Comparison of ENCODE assay signal across 39 cellular contexts in the genomic region with DNA sequence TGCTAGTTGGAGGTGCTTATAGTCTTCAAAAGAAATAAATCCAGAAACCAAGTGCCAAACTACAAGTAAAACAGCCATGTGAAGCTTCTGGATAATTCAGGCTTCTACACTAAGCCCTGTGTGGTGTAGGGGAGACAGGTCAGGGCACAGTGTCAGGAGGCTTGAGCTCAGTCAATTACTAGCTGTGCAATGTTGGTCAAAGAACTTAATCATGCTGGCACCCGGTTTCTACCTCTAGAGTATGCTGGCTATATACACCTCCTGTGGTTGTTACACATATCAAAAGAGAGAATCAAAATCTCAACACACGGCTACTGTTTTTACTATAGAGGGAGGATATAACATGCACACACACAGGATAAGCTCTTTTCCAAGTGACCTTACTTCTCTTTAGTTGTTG.
"Had no signal": no experiment of that assay in that cellular context is flagged by ENCODE, and none has a peak within 500 bp of the region (broad histone marks: within the 10 kb centered on the region; RNA-seq: fewer than 3 reads in every experiment).

No MANE protein-coding gene starts in this region.

- FAIRE-seq: astrocyte, bronchial epithelial cell had no signal

- H3K36me3 Mint-ChIP-seq: activated naive CD4-positive, alpha-beta T cell treated with anti-CD3 and anti-CD28 coated beads, Interleukin-2, amount 10 ng/mL, durations not matched to agents 7 days and 5 days; activated naive CD4-positive, alpha-beta T cell treated with anti-CD3 and anti-CD28 coated beads, Interleukin-2, amount 50 U/mL, for 24 hours; activated naive CD4-positive, alpha-beta T cell treated with anti-CD3 and anti-CD28 coated beads, Interleukin-2, amount 50 U/mL, for 72 hours; activated naive CD8-positive, alpha-beta T cell; activated naive CD8-positive, alpha-beta T cell treated with anti-CD3 and anti-CD28 coated beads for 36 hours; activated naive CD8-positive, alpha-beta T cell treated with anti-CD3 and anti-CD28 coated beads, Interleukin-2, amount 10 ng/mL, durations not matched to agents 7 days and 5 days; brain had no signal

- H3K27me3 Mint-ChIP-seq: activated naive CD4-positive, alpha-beta T cell treated with anti-CD3 and anti-CD28 coated beads, Interleukin-2, amount 10 ng/mL, durations not matched to agents 7 days and 5 days; activated naive CD4-positive, alpha-beta T cell treated with anti-CD3 and anti-CD28 coated beads, Interleukin-2, amount 50 U/mL, for 24 hours; activated naive CD8-positive, alpha-beta T cell treated with anti-CD3 and anti-CD28 coated beads for 36 hours; activated naive CD8-positive, alpha-beta T cell treated with anti-CD3 and anti-CD28 coated beads, Interleukin-2, amount 10 ng/mL, durations not matched to agents 7 days and 5 days; activated naive CD8-positive, alpha-beta T cell treated with anti-CD3 and anti-CD28 coated beads, Interleukin-2, amount 50 U/mL, for 24 hours; activated T-cell treated with anti-CD3 and anti-CD28 coated beads, Interleukin-2, amount 50 U/mL, for 24 hours; activated T-helper 17 cell treated with anti-CD3 and anti-CD28 coated beads, Interleukin-2, amount 50 U/mL, for 72 hours; brain; central memory CD8-positive, alpha-beta T cell had no signal

- H3K36me3 ChIP-seq: adrenal gland, ascending aorta, brain microvascular endothelial cell, breast epithelium, cardiac muscle cell had no signal

- H3K27ac ChIP-seq: adrenal gland, ascending aorta, body of pancreas, brain microvascular endothelial cell, breast epithelium, cardiac muscle cell had no signal

- H3K4me1 Mint-ChIP-seq: activated naive CD4-positive, alpha-beta T cell treated with anti-CD3 and anti-CD28 coated beads, Interleukin-2, amount 10 ng/mL, durations not matched to agents 7 days and 5 days; activated naive CD4-positive, alpha-beta T cell treated with anti-CD3 and anti-CD28 coated beads, Interleukin-2, amount 50 U/mL, for 24 hours; activated naive CD8-positive, alpha-beta T cell treated with anti-CD3 and anti-CD28 coated beads for 36 hours; activated naive CD8-positive, alpha-beta T cell treated with anti-CD3 and anti-CD28 coated beads, Interleukin-2, amount 10 ng/mL, durations not matched to agents 7 days and 5 days; activated naive CD8-positive, alpha-beta T cell treated with anti-CD3 and anti-CD28 coated beads, Interleukin-2, amount 50 U/mL, for 24 hours; activated T-helper 17 cell treated with anti-CD3 and anti-CD28 coated beads, Interleukin-2, amount 50 U/mL, for 72 hours; brain; central memory CD8-positive, alpha-beta T cell had no signal

- H3K9me3 ChIP-seq: adrenal gland, ascending aorta, body of pancreas, breast epithelium had no signal

- DNase-seq: activated effector memory CD4-positive, alpha-beta T cell treated with anti-CD3 and anti-CD28 coated beads, Interleukin-2, amount 50 U/mL, for 16 hours; activated effector memory CD4-positive, alpha-beta T cell treated with Interleukin-2 at 50 U/mL for 16 hours; activated gamma-delta T cell; activated gamma-delta T cell treated with Interleukin-2 at 50 U/mL for 16 hours; activated naive CD4-positive, alpha-beta T cell; activated naive CD4-positive, alpha-beta T cell treated with anti-CD3 and anti-CD28 coated beads for 36 hours; activated naive CD4-positive, alpha-beta T cell treated with anti-CD3 and anti-CD28 coated beads, Interleukin-2, amount 10 ng/mL, durations not matched to agents 7 days and 5 days; activated naive CD4-positive, alpha-beta T cell treated with anti-CD3 and anti-CD28 coated beads, Interleukin-2, amount 50 U/mL, for 16 hours; activated naive CD4-positive, alpha-beta T cell treated with Interleukin-2 at 50 U/mL for 16 hours; activated naive CD8-positive, alpha-beta T cell treated with anti-CD3 and anti-CD28 coated beads for 36 hours; activated naive CD8-positive, alpha-beta T cell treated with anti-CD3 and anti-CD28 coated beads, Interleukin-2, amount 10 ng/mL, durations not matched to agents 7 days and 5 days; activated naive CD8-positive, alpha-beta T cell treated with anti-CD3 and anti-CD28 coated beads, Interleukin-2, amount 50 U/mL, for 24 hours; activated T-cell treated with anti-CD3 and anti-CD28 coated beads, Interleukin-2, amount 50 U/mL, for 24 hours; activated T-cell treated with anti-CD3 and anti-CD28 coated beads, Interleukin-2, amount 50 U/mL, for 4 hours; activated T-cell treated with anti-CD3 and anti-CD28 coated beads, Interleukin-2, amount 50 U/mL, for 48 hours; activated T-cell treated with anti-CD3 and anti-CD28 coated beads, Interleukin-2, amount 50 U/mL, for 72 hours; adrenal gland; amniotic stem cell; amygdala; anterior cingulate cortex; aorta; body of pancreas; brain microvascular endothelial cell; caudate nucleus; central memory CD4-positive, alpha-beta T cell; cerebellar nuclear complex had no signal

- H3K27me3 ChIP-seq: adrenal gland, ascending aorta, body of pancreas, brain microvascular endothelial cell, breast epithelium, cardiac muscle cell had no signal

- H3K9me3 Mint-ChIP-seq: activated naive CD4-positive, alpha-beta T cell treated with anti-CD3 and anti-CD28 coated beads, Interleukin-2, amount 10 ng/mL, durations not matched to agents 7 days and 5 days; activated naive CD8-positive, alpha-beta T cell treated with anti-CD3 and anti-CD28 coated beads, Interleukin-2, amount 10 ng/mL, durations not matched to agents 7 days and 5 days; activated naive CD8-positive, alpha-beta T cell treated with anti-CD3 and anti-CD28 coated beads, Interleukin-2, amount 50 U/mL, for 24 hours; activated T-helper 1 cell treated with anti-CD3 and anti-CD28 coated beads, Interleukin-12 subunit alpha, Interleukin-12 subunit beta, Interleukin-2, Interleukin-4 antibody, amounts not matched to agents 30 ng/mL and 10 ng/mL and 1 ng/mL, durations not matched to agents 14 hours and 24 hours and 36 hours; activated T-helper 2 cell treated with anti-CD3 and anti-CD28 coated beads, Interferon-gamma antibody, Interleukin-2, Interleukin-4, amounts not matched to agents 10 μg/mL and 5 μg/mL and 100 μg/mL, durations not matched to agents 14 hours and 24 hours and 36 hours; brain had no signal

- H3K4me3 Mint-ChIP-seq: activated naive CD4-positive, alpha-beta T cell treated with anti-CD3 and anti-CD28 coated beads for 36 hours; activated naive CD4-positive, alpha-beta T cell treated with anti-CD3 and anti-CD28 coated beads, Interleukin-2, amount 10 ng/mL, durations not matched to agents 7 days and 5 days; activated naive CD4-positive, alpha-beta T cell treated with anti-CD3 and anti-CD28 coated beads, Interleukin-2, amount 50 U/mL, for 24 hours; activated naive CD8-positive, alpha-beta T cell; activated naive CD8-positive, alpha-beta T cell treated with anti-CD3 and anti-CD28 coated beads for 36 hours; activated naive CD8-positive, alpha-beta T cell treated with anti-CD3 and anti-CD28 coated beads, Interleukin-2, amount 10 ng/mL, durations not matched to agents 7 days and 5 days; activated naive CD8-positive, alpha-beta T cell treated with anti-CD3 and anti-CD28 coated beads, Interleukin-2, amount 50 U/mL, for 24 hours; activated T-cell treated with anti-CD3 and anti-CD28 coated beads, Interleukin-2, amount 50 U/mL, for 24 hours; activated T-cell treated with anti-CD3 and anti-CD28 coated beads, Interleukin-2, amount 50 U/mL, for 4 hours; activated T-cell treated with anti-CD3 and anti-CD28 coated beads, Interleukin-2, amount 50 U/mL, for 72 hours; activated T-helper 1 cell treated with anti-CD3 and anti-CD28 coated beads, Interleukin-12 subunit alpha, Interleukin-12 subunit beta, Interleukin-2, Interleukin-4 antibody, amounts not matched to agents 30 ng/mL and 10 ng/mL and 1 ng/mL, durations not matched to agents 14 hours and 24 hours and 36 hours; activated T-helper 17 cell treated with anti-CD3 and anti-CD28 coated beads, Interleukin-2, amount 50 U/mL, for 72 hours; brain; central memory CD8-positive, alpha-beta T cell had no signal

- H3K4me3 ChIP-seq: adrenal gland, ascending aorta, body of pancreas, breast epithelium, cardiac muscle cell had no signal

- H3K4me1 ChIP-seq: adrenal gland, ascending aorta, body of pancreas, breast epithelium had no signal

- ATAC-seq: activated naive CD4-positive, alpha-beta T cell treated with anti-CD3 and anti-CD28 coated beads, Interleukin-2, amount 50 U/mL, for 72 hours; activated naive CD8-positive, alpha-beta T cell treated with anti-CD3 and anti-CD28 coated beads, Interleukin-2, amount 50 U/mL, for 24 hours; activated T-cell treated with anti-CD3 and anti-CD28 coated beads, Interleukin-2, amount 50 U/mL, for 4 hours; activated T-cell treated with anti-CD3 and anti-CD28 coated beads, Interleukin-2, amount 50 U/mL, for 72 hours; activated T-helper 17 cell treated with anti-CD3 and anti-CD28 coated beads, Interleukin-2, amount 50 U/mL, for 72 hours; body of pancreas had no signal

- H3K27ac Mint-ChIP-seq: activated naive CD4-positive, alpha-beta T cell treated with anti-CD3 and anti-CD28 coated beads for 36 hours; activated naive CD4-positive, alpha-beta T cell treated with anti-CD3 and anti-CD28 coated beads, Interleukin-2, amount 10 ng/mL, durations not matched to agents 7 days and 5 days; activated naive CD4-positive, alpha-beta T cell treated with anti-CD3 and anti-CD28 coated beads, Interleukin-2, amount 50 U/mL, for 24 hours; activated naive CD4-positive, alpha-beta T cell treated with anti-CD3 and anti-CD28 coated beads, Interleukin-2, amount 50 U/mL, for 72 hours; activated naive CD8-positive, alpha-beta T cell; activated naive CD8-positive, alpha-beta T cell treated with anti-CD3 and anti-CD28 coated beads for 36 hours; activated naive CD8-positive, alpha-beta T cell treated with anti-CD3 and anti-CD28 coated beads, Interleukin-2, amount 10 ng/mL, durations not matched to agents 7 days and 5 days; activated naive CD8-positive, alpha-beta T cell treated with anti-CD3 and anti-CD28 coated beads, Interleukin-2, amount 50 U/mL, for 24 hours; activated T-cell treated with anti-CD3 and anti-CD28 coated beads, Interleukin-2, amount 50 U/mL, for 24 hours; activated T-cell treated with anti-CD3 and anti-CD28 coated beads, Interleukin-2, amount 50 U/mL, for 72 hours; activated T-helper 1 cell treated with anti-CD3 and anti-CD28 coated beads, Interleukin-12 subunit alpha, Interleukin-12 subunit beta, Interleukin-2, Interleukin-4 antibody, amounts not matched to agents 30 ng/mL and 10 ng/mL and 1 ng/mL, durations not matched to agents 14 hours and 24 hours and 36 hours; activated T-helper 17 cell treated with anti-CD3 and anti-CD28 coated beads, Interleukin-2, amount 50 U/mL, for 72 hours; activated T-helper 2 cell treated with anti-CD3 and anti-CD28 coated beads, Interferon-gamma antibody, Interleukin-2, Interleukin-4, amounts not matched to agents 10 μg/mL and 5 μg/mL and 100 μg/mL, durations not matched to agents 14 hours and 24 hours and 36 hours; brain had no signal
